12 cellular contexts compared by ENCODE assay signal in genomic region chr11:35179466-35180135, GRCh38. TPM values are rescaled to one million over a fixed set of nuclear protein-coding genes. Genes with fewer than 3 reads are reported as not detected.
DNase-seq lines count a peak whose midpoint lies in the region; ATAC-seq and TF ChIP-seq lines count a peak whose summit lies in the region.
"Had no signal": no experiment of that assay in that cellular context is flagged by ENCODE, and none has a peak within 500 bp of the region (broad histone marks: within the 10 kb centered on the region; RNA-seq: fewer than 3 reads in every experiment).

No MANE protein-coding gene starts in this region.

- H3K4me1 Mint-ChIP-seq in Calu3 (ENCODE audit: low read depth, unreplicated experiment), result peaks cover 55% of the 10 kb centered on the region

- peak overlapping the region; percentile 66 for H3K27ac ChIP-seq in RWPE2 (ENCODE audit: poor library complexity, severe bottlenecking)
- peak overlapping the region; percentile 56 for H3K27ac ChIP-seq in epithelial cell of prostate
- peak overlapping the region; percentile 23 for H3K27ac ChIP-seq in rectal smooth muscle tissue (ENCODE audit: low read depth, low read length)

- intact Hi-C loops in Calu3 (cut with micrococcal nuclease; ENCODE audit: unreplicated experiment), result no loop called here

- no peaks in the 10 kb centered on the region for H3K9me3 Mint-ChIP-seq in Calu3 (ENCODE audit: low read depth, unreplicated experiment)

- H3K36me3 Mint-ChIP-seq in Calu3 (ENCODE audit: insufficient read depth, unreplicated experiment), result peaks cover 81% of the 10 kb centered on the region

- peaks cover 89% of the 10 kb centered on the region for H3K36me3 ChIP-seq in RWPE2 (ENCODE audit: low read depth)
- H3K36me3 ChIP-seq in rectal smooth muscle tissue (ENCODE audit: control insufficient read depth, insufficient read depth, low read length), result peaks cover 35% of the 10 kb centered on the region

- no peak overlapping the region for H3K4me3 ChIP-seq in RWPE2 (ENCODE audit: severe bottlenecking)
- H3K4me3 ChIP-seq in rectal smooth muscle tissue (ENCODE audit: low read length), result no peak overlapping the region

- no peaks in the 10 kb centered on the region for H3K27me3 Mint-ChIP-seq in Calu3 (ENCODE audit: unreplicated experiment)

- POLR2A ChIA-PET in HEK293T (lab: Yijun Ruan, JAX), result no interaction called here

- no peak for DNase-seq in Calu3
- no peak for DNase-seq in RWPE2 (ENCODE audit: low spot score)
- no peak for DNase-seq in epithelial cell of prostate (ENCODE audit: low read depth, low spot score)
- DNase-seq in HEK293T (ENCODE audit: extremely low spot score), result no peak
- DNase-seq in DMS 273 treated with DMSO at 0.1 percent for 48 hours (lab: John Stamatoyannopoulos, UW), result no peak
- DNase-seq: DND-41, Karpas-422, NCI-H226, SW 1271 had no signal

- H3K27me3 ChIP-seq in RWPE2 (ENCODE audit: insufficient read depth, poor library complexity, severe bottlenecking) (no peaks in the 10 kb centered on the region), rectal smooth muscle tissue (ENCODE audit: control insufficient read depth, insufficient read depth, low read length) (no peaks in the 10 kb centered on the region)

- BruUV-seq in Calu3 (replicated peaks; lab: Mats Ljungman, UMichigan), result no TSS peak

- no peak for TF ChIP-seq CTCF in Calu3 (IDR thresholded peaks at IDR 0.05; ENCODE audit: unreplicated experiment)
- no peak for TF ChIP-seq CTCF in RWPE2 (IDR thresholded peaks at IDR 0.05; ENCODE audit: poor library complexity, severe bottlenecking)

- H3K9me3 ChIP-seq in RWPE2 (ENCODE audit: severe bottlenecking), result no peaks in the 10 kb centered on the region

- H3K9ac ChIP-seq in rectal smooth muscle tissue (ENCODE audit: low read length), result no peak overlapping the region

- ATAC-seq in RWPE2 (ENCODE audit: low read depth) (no peak), HG03342 (IDR thresholded peaks at IDR 0.05; ENCODE audit: unreplicated experiment) (no peak), GM18909 (IDR thresholded peaks at IDR 0.05; ENCODE audit: poor library complexity, unreplicated experiment) (no peak)

- H3K4me3 Mint-ChIP-seq in Calu3 (ENCODE audit: low read depth, unreplicated experiment), result no peak overlapping the region

- H3K4me1 ChIP-seq in RWPE2 (ENCODE audit: insufficient read depth, poor library complexity, severe bottlenecking), result peaks cover 34% of the 10 kb centered on the region
- H3K4me1 ChIP-seq in rectal smooth muscle tissue (ENCODE audit: control insufficient read depth, insufficient read depth, low read length), result peaks cover 21% of the 10 kb centered on the region

- CTCF ChIA-PET in Calu3 (lab: Charles Lee) (interaction anchor here (1.1 kb wide), 1 partner anchor 16 kb away, joined by 3 read pairs; no protein-coding TSS in a partner anchor), HEK293T (lab: Yijun Ruan, JAX) (no interaction called here)

- peak overlapping the region; percentile 89 for H3K27ac Mint-ChIP-seq in Calu3 (ENCODE audit: unreplicated experiment)

TF ChIP-seq in HEK293T, 16 proteins besides CTCF, POLR2A, EP300 and RAD21:
- TF ChIP-seq CTBP1 (IDR thresholded peaks at IDR 0.05; ENCODE audit: borderline replicate concordance) (no peak), FOXM1 (IDR thresholded peaks at IDR 0.05; ENCODE audit: borderline replicate concordance) (no peak), L3MBTL2 (conservative IDR thresholded peaks at IDR 0.05) (no peak), FOXK2 (IDR thresholded peaks at IDR 0.05) (no peak)
TF ChIP-seq in HEK293T: peak in this region for 0.

RNA-seq across cellular contexts. Expression of gene CD44, which starts 40.6 kb away (rescaled TPM):
- total RNA-seq in Calu3 (2022), result 1,189 and 1,365 TPM in 2 replicates
